Comparison of ENCODE assay signal across 9 cellular contexts in genomic region chr4:1208266-1208961, GRCh38. TPM values are rescaled to one million over a fixed set of nuclear protein-coding genes. Genes with fewer than 3 reads are reported as not detected.
DNase-seq lines count a peak whose midpoint lies in the region; ATAC-seq, FAIRE-seq and TF ChIP-seq lines count a peak whose summit lies in the region.
"Had no signal": no experiment of that assay in that cellular context is flagged by ENCODE, and none has a peak within 500 bp of the region (broad histone marks: within the 10 kb centered on the region; RNA-seq: fewer than 3 reads in every experiment).

No MANE protein-coding gene starts in this region.

- H3K4me1 Mint-ChIP-seq in CD8-positive, alpha-beta T cell (ENCODE audit: low read depth), result peaks cover 17% of the 10 kb centered on the region

- DNase-seq in CD8-positive, alpha-beta T cell, result peak in 1 of 7 experiments; percentile 26
- DNase-seq in SJCRH30 (peak; percentile 80 to 84), fibroblast of pulmonary artery (ENCODE audit: low read depth) (peak; percentile 31), posterior vena cava (ENCODE audit: low spot score) (peak; percentile 80), NCI-H446 treated with DMSO at 0.1 percent for 48 hours (lab: John Stamatoyannopoulos, UW) (no peak), GM12892 (ENCODE audit: insufficient read length) (no peak), MM.1S (no peak), hippocampal formation (lab: John Stamatoyannopoulos, UW) (no peak)

- intact Hi-C loops in CD8-positive, alpha-beta T cell (cut with DNase I, micrococcal nuclease), result no loop called here
- intact Hi-C loops in posterior vena cava (cut with DNase I), result loop anchor here in 1 of 2 donors (5.0 kb wide), 1 partner anchor 36 kb away; the partner anchor contains the start of gene SPON2

- no peaks in the 10 kb centered on the region for H4K20me1 ChIP-seq in MM.1S (ENCODE audit: insufficient read depth, low read length)

- no peaks in the 10 kb centered on the region for H3K27me3 Mint-ChIP-seq in CD8-positive, alpha-beta T cell (ENCODE audit: low read depth)

- no peak for ATAC-seq in CD8-positive, alpha-beta T cell

- POLR2A ChIA-PET in CD8-positive, alpha-beta T cell (lab: Charles Lee), result no interaction called here

- no peaks in the 10 kb centered on the region for H3K27me3 ChIP-seq in CD8-positive, alpha-beta T cell (ENCODE audit: insufficient read depth, low read length)
- H3K27me3 ChIP-seq in SJCRH30, result no peaks in the 10 kb centered on the region
- H3K27me3 ChIP-seq in MM.1S (replicated peaks; ENCODE audit: insufficient read depth, low read length), result no peaks in the 10 kb centered on the region

- no peak overlapping the region for H3K27ac ChIP-seq in CD8-positive, alpha-beta T cell (ENCODE audit: low read depth, low read length)
- peak overlapping the region; percentile 60 for H3K27ac ChIP-seq in SJCRH30
- H3K27ac ChIP-seq in MM.1S (ENCODE audit: low read length), result no peak overlapping the region

- H2AFZ ChIP-seq in MM.1S (ENCODE audit: low read length), result no peak overlapping the region

- no peak overlapping the region for H3K4me2 ChIP-seq in MM.1S (ENCODE audit: low read depth, low read length)

- peaks cover 4% of the 10 kb centered on the region for H3K79me2 ChIP-seq in MM.1S (ENCODE audit: low read length)

- FAIRE-seq in GM12892 (lab: Jason Lieb, UNC), result no peak
- FAIRE-seq: G401.6 had no signal

- TF ChIP-seq CTCF in CD8-positive, alpha-beta T cell (IDR thresholded peaks at IDR 0.05), result no peak
- TF ChIP-seq CTCF in fibroblast of pulmonary artery (IDR thresholded peaks at IDR 0.05; ENCODE audit: low read length, missing control alignments) (no peak), MM.1S (IDR thresholded peaks at IDR 0.05; ENCODE audit: low read length) (no peak)

- no peak overlapping the region for H3K9ac ChIP-seq in MM.1S (ENCODE audit: low read length)

- CTCF ChIA-PET in CD8-positive, alpha-beta T cell (lab: Charles Lee), result no interaction called here

- H3K4me3 Mint-ChIP-seq in CD8-positive, alpha-beta T cell, result peak overlapping the region; percentile 8

- H3K9me2 ChIP-seq in MM.1S (replicated peaks; ENCODE audit: insufficient read depth, low read length), result no peaks in the 10 kb centered on the region

- H3K27ac Mint-ChIP-seq in CD8-positive, alpha-beta T cell, result peak overlapping the region; percentile 66

- TF ChIP-seq POLR2A in GM12892 (IDR thresholded peaks at IDR 0.05; ENCODE audit: low read depth, low read length), result no peak

- no peak overlapping the region for H3K4me3 ChIP-seq in CD8-positive, alpha-beta T cell (ENCODE audit: low read depth, low read length)
- H3K4me3 ChIP-seq in SJCRH30 (peak overlapping the region; percentile 33), fibroblast of pulmonary artery (replicated peaks; ENCODE audit: low read depth, low read length) (no peak overlapping the region), MM.1S (ENCODE audit: low read length) (no peak overlapping the region)

- no peaks in the 10 kb centered on the region for H3K9me3 ChIP-seq in CD8-positive, alpha-beta T cell (ENCODE audit: low read length)
- no peaks in the 10 kb centered on the region for H3K9me3 ChIP-seq in SJCRH30 (replicated peaks)
- no peaks in the 10 kb centered on the region for H3K9me3 ChIP-seq in MM.1S (replicated peaks; ENCODE audit: insufficient read depth, low read length)

- peaks cover 6% of the 10 kb centered on the region for H3K36me3 ChIP-seq in CD8-positive, alpha-beta T cell (ENCODE audit: insufficient read depth, low read length)
- H3K36me3 ChIP-seq in SJCRH30 (peaks cover 11% of the 10 kb centered on the region; the same call in 1 of the 2 replicates), MM.1S (replicated peaks; ENCODE audit: insufficient read depth, low read length) (no peaks in the 10 kb centered on the region)

- peaks cover 16% of the 10 kb centered on the region for H3K4me1 ChIP-seq in CD8-positive, alpha-beta T cell (ENCODE audit: insufficient read depth, low read length)
- peaks cover 32% of the 10 kb centered on the region for H3K4me1 ChIP-seq in SJCRH30
- no peaks in the 10 kb centered on the region for H3K4me1 ChIP-seq in MM.1S (ENCODE audit: low read length)

- no peaks in the 10 kb centered on the region for H3K9me3 Mint-ChIP-seq in CD8-positive, alpha-beta T cell

- H3K36me3 Mint-ChIP-seq in CD8-positive, alpha-beta T cell, result peaks cover 17% of the 10 kb centered on the region

- no peaks in the 10 kb centered on the region for H3F3A ChIP-seq in MM.1S (ENCODE audit: insufficient read depth, low read length)

RNA-seq across cellular contexts. Expression of gene SPON2, which starts 36.0 kb away (rescaled TPM):
- 10 to 100 TPM; 25.1 to 26.4 TPM for total RNA-seq in CD8-positive, alpha-beta T cell
- 2.5 and 3.2 TPM in 2 replicates for total RNA-seq in SJCRH30 (2014; rRNA removed; shearing (Covaris generic))
- 10 to 100 TPM; 18.1 to 63.3 TPM for total RNA-seq in posterior vena cava
- 7.5 TPM for polyA plus RNA-seq in GM12892 (2012; ENCODE audit: missing spikeins)

RNA-seq across cellular contexts. Expression of gene CTBP1, which starts 40.5 kb away (rescaled TPM):
- 100 to 1,000 TPM; 129 to 132 TPM for total RNA-seq in CD8-positive, alpha-beta T cell
- total RNA-seq in SJCRH30 (2014; rRNA removed; shearing (Covaris generic)), result 141 and 143 TPM in 2 replicates
- total RNA-seq in posterior vena cava, result 100 to 1,000 TPM; 109 to 113 TPM
- polyA plus RNA-seq in GM12892 (2012; ENCODE audit: missing spikeins), result 45.7 TPM

Comparison
In these comparisons a context has a peak if more than half of its experiments do, and no peak if none do; other contexts are left out.
1. DNase-seq: peak in SJCRH30 (2 of 2), fibroblast of pulmonary artery (single experiment) and posterior vena cava (single experiment); none in NCI-H446 treated with DMSO at 0.1 percent for 48 hours (single experiment), GM12892 (single experiment), MM.1S (single experiment) and hippocampal formation (0 of 2).